In genomic region chr2:1744446-1745170, GRCh38 we compare ENCODE assay signal across 8 cellular contexts. TPM values are rescaled to one million over a fixed set of nuclear protein-coding genes. Genes with fewer than 3 reads are reported as not detected.
DNase-seq lines count a peak whose midpoint lies in the region; ATAC-seq, FAIRE-seq and TF ChIP-seq lines count a peak whose summit lies in the region.

A gene with protein sequence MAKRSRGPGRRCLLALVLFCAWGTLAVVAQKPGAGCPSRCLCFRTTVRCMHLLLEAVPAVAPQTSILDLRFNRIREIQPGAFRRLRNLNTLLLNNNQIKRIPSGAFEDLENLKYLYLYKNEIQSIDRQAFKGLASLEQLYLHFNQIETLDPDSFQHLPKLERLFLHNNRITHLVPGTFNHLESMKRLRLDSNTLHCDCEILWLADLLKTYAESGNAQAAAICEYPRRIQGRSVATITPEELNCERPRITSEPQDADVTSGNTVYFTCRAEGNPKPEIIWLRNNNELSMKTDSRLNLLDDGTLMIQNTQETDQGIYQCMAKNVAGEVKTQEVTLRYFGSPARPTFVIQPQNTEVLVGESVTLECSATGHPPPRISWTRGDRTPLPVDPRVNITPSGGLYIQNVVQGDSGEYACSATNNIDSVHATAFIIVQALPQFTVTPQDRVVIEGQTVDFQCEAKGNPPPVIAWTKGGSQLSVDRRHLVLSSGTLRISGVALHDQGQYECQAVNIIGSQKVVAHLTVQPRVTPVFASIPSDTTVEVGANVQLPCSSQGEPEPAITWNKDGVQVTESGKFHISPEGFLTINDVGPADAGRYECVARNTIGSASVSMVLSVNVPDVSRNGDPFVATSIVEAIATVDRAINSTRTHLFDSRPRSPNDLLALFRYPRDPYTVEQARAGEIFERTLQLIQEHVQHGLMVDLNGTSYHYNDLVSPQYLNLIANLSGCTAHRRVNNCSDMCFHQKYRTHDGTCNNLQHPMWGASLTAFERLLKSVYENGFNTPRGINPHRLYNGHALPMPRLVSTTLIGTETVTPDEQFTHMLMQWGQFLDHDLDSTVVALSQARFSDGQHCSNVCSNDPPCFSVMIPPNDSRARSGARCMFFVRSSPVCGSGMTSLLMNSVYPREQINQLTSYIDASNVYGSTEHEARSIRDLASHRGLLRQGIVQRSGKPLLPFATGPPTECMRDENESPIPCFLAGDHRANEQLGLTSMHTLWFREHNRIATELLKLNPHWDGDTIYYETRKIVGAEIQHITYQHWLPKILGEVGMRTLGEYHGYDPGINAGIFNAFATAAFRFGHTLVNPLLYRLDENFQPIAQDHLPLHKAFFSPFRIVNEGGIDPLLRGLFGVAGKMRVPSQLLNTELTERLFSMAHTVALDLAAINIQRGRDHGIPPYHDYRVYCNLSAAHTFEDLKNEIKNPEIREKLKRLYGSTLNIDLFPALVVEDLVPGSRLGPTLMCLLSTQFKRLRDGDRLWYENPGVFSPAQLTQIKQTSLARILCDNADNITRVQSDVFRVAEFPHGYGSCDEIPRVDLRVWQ (N-terminal part only) (minus strand): TSS chr2:1744515. CDS start chr2:1744455, 60 bp downstream.

- CTCF ChIA-PET in T-cell (lab: Charles Lee), result no interaction called here

- peaks cover 0 to 14% (median 11%) of the 10 kb centered on the region in 3 donors for H3K4me1 Mint-ChIP-seq in T-cell
- H3K4me1 Mint-ChIP-seq in neural crest cell, result peaks cover 37% of the 10 kb centered on the region

- H3K27me3 Mint-ChIP-seq in T-cell (peaks cover 34 to 63% of the 10 kb centered on the region in 2 donors), neural crest cell (ENCODE audit: low read depth) (peaks cover 12% of the 10 kb centered on the region)

- FAIRE-seq in GM12892 (lab: Jason Lieb, UNC), result no peak

- H3K4me3 Mint-ChIP-seq in T-cell, result peak within 1 kb of the TSS; percentile 24 to 70 (median 70)
- H3K4me3 Mint-ChIP-seq in neural crest cell, result peak within 1 kb of the TSS; percentile 89

- H3K9me3 Mint-ChIP-seq in T-cell (no peaks in the 10 kb centered on the region), neural crest cell (no peaks in the 10 kb centered on the region)

- H3K27ac Mint-ChIP-seq in T-cell (no peak within 1 kb of the TSS), neural crest cell (ENCODE audit: unreplicated experiment) (peak within 1 kb of the TSS; percentile 95)

- no peak for TF ChIP-seq CTCF in foreskin fibroblast (IDR thresholded peaks at IDR 0.05; ENCODE audit: low read depth, low read length)
- TF ChIP-seq CTCF in neural crest cell (conservative IDR thresholded peaks at IDR 0.05), result no peak

- no peak for TF ChIP-seq POLR2A in GM12892 (IDR thresholded peaks at IDR 0.05; ENCODE audit: low read depth, low read length)

- no peak for DNase-seq in T-cell
- DNase-seq in foreskin fibroblast, result peak; percentile 69 to 91
- DNase-seq in neural crest cell (ENCODE audit: low read depth, low spot score), result peak; percentile 57
- DNase-seq in activated CD4-positive, CD25-positive, alpha-beta regulatory T cell treated with anti-CD3 and anti-CD28 coated beads, Interleukin-2, amount 50 U/mL, for 72 hours, result no peak
- DNase-seq in GM12892 (ENCODE audit: insufficient read length), result no peak
- no peak for DNase-seq in C1 segment of cervical spinal cord (lab: John Stamatoyannopoulos, UW)

- POLR2A ChIA-PET in T-cell (lab: Charles Lee), result no interaction called here

- H3K36me3 Mint-ChIP-seq in T-cell (no peaks in the 10 kb centered on the region), neural crest cell (ENCODE audit: low read depth) (peaks cover 14% of the 10 kb centered on the region)

- H3K4me3 ChIP-seq in foreskin fibroblast (ENCODE audit: low read depth in 1 of 2, low read length in 2 of 2), result peak within 1 kb of the TSS; percentile 71 to 73

- ATAC-seq in HG02870 (IDR thresholded peaks at IDR 0.05; ENCODE audit: unreplicated experiment) (peak; percentile 28), T-cell (replicated peaks in 1 of 4) (peak in 1 of 4 experiments; percentile 20), GM21360 (IDR thresholded peaks at IDR 0.05; ENCODE audit: unreplicated experiment) (no peak)

RNA-seq across cellular contexts. Expression of the gene that starts here (rescaled TPM):
- total RNA-seq in T-cell, result 1 to 10 TPM in 3 of 5 donors, under 1 TPM in 2; 0.21 to 5.4 (median 1.3) TPM
- 217 and 218 TPM in 2 replicates for total RNA-seq in neural crest cell
- 0.04 TPM for polyA plus RNA-seq in GM12892 (2012; ENCODE audit: missing spikeins)

Comparison
In these comparisons a context has a peak if more than half of its experiments do, and no peak if none do; other contexts are left out.
1. RNA of the gene that starts here (total RNA-seq): 217 to 218 TPM in neural crest cell; 0.21 to 5.4 TPM in T-cell; every median in the first group is over 10 times any median in the second.
2. DNase-seq: peak in foreskin fibroblast (2 of 2) and neural crest cell (single experiment); none in T-cell (0 of 34), activated CD4-positive, CD25-positive, alpha-beta regulatory T cell treated with anti-CD3 and anti-CD28 coated beads, Interleukin-2, amount 50 U/mL, for 72 hours (single experiment), GM12892 (single experiment) and C1 segment of cervical spinal cord (0 of 14).